In genomic region chr18:62784966-62785413, GRCh38 we compare ENCODE assay signal across 11 cellular contexts.
A peak's percentile ranks its signal among the peaks of the same experiment; 100 is the strongest.
DNase-seq lines count a peak whose midpoint lies in the region; ATAC-seq and TF ChIP-seq lines count a peak whose summit lies in the region.
"Had no signal": no experiment of that assay in that cellular context is flagged by ENCODE, and none has a peak within 500 bp of the region (broad histone marks: within the 10 kb centered on the region; RNA-seq: fewer than 3 reads in every experiment).

No MANE protein-coding gene starts in this region.

- H3K27ac ChIP-seq in uterus: peak overlapping the region; percentile 69 to 82

- H3K27me3 ChIP-seq in uterus: no peaks in the 10 kb centered on the region

- peak; percentile 27 to 41 for ATAC-seq in activated T-cell treated with anti-CD3 and anti-CD28 coated beads, Interleukin-2, amount 50 U/mL, for 4 hours
- ATAC-seq: esophagus mucosa had no signal

- H3K27me3 Mint-ChIP-seq in activated T-cell treated with anti-CD3 and anti-CD28 coated beads, Interleukin-2, amount 50 U/mL, for 4 hours (ENCODE audit: low read depth): no peaks in the 10 kb centered on the region
- H3K27me3 Mint-ChIP-seq in activated naive CD8-positive, alpha-beta T cell treated with anti-CD3 and anti-CD28 coated beads for 36 hours: no peaks in the 10 kb centered on the region
- H3K27me3 Mint-ChIP-seq in progenitor cell of endocrine pancreas: no peaks in the 10 kb centered on the region

- TF ChIP-seq CTCF in uterus (IDR thresholded peaks at IDR 0.05): no peak
- no peak for TF ChIP-seq CTCF in progenitor cell of endocrine pancreas (IDR thresholded peaks at IDR 0.05; ENCODE audit: unreplicated experiment)

- no peaks in the 10 kb centered on the region for H3K9me3 Mint-ChIP-seq in activated T-cell treated with anti-CD3 and anti-CD28 coated beads, Interleukin-2, amount 50 U/mL, for 4 hours
- no peaks in the 10 kb centered on the region for H3K9me3 Mint-ChIP-seq in activated naive CD8-positive, alpha-beta T cell treated with anti-CD3 and anti-CD28 coated beads for 36 hours
- no peaks in the 10 kb centered on the region for H3K9me3 Mint-ChIP-seq in progenitor cell of endocrine pancreas (ENCODE audit: low read depth)
- H3K9me3 Mint-ChIP-seq: T-helper 1 cell treated with Interleukin-12 subunit alpha and Interleukin-12 subunit beta and Interleukin-4 antibody, amounts not matched to agents 30 μg/mL and 1 μg/mL, for 36 hours had no signal

- H3K36me3 Mint-ChIP-seq in activated T-cell treated with anti-CD3 and anti-CD28 coated beads, Interleukin-2, amount 50 U/mL, for 4 hours (ENCODE audit: insufficient read depth): no peaks in the 10 kb centered on the region
- H3K36me3 Mint-ChIP-seq in activated naive CD8-positive, alpha-beta T cell treated with anti-CD3 and anti-CD28 coated beads for 36 hours: no peaks in the 10 kb centered on the region
- H3K36me3 Mint-ChIP-seq in progenitor cell of endocrine pancreas (ENCODE audit: insufficient read depth): no peaks in the 10 kb centered on the region

- no peak for TF ChIP-seq POLR2A in uterus (IDR thresholded peaks at IDR 0.05)

- peak overlapping the region; percentile 35 for H3K4me3 Mint-ChIP-seq in activated T-cell treated with anti-CD3 and anti-CD28 coated beads, Interleukin-2, amount 50 U/mL, for 4 hours
- peak overlapping the region; percentile 38 for H3K4me3 Mint-ChIP-seq in activated naive CD8-positive, alpha-beta T cell treated with anti-CD3 and anti-CD28 coated beads for 36 hours
- H3K4me3 Mint-ChIP-seq in progenitor cell of endocrine pancreas (ENCODE audit: low read depth): no peak overlapping the region
- H3K4me3 Mint-ChIP-seq: T-helper 1 cell treated with Interleukin-12 subunit alpha and Interleukin-12 subunit beta and Interleukin-4 antibody, amounts not matched to agents 30 μg/mL and 1 μg/mL, for 36 hours had no signal

- no peak for DNase-seq in activated T-cell treated with anti-CD3 and anti-CD28 coated beads, Interleukin-2, amount 50 U/mL, for 4 hours
- DNase-seq in activated T-cell treated with anti-CD3 and anti-CD28 coated beads, Interleukin-2, amount 50 U/mL, for 1 hour: no peak
- DNase-seq in activated naive CD8-positive, alpha-beta T cell treated with anti-CD3 and anti-CD28 coated beads for 36 hours: no peak
- peak in 27 of 51 donors; percentile 2 to 78 (median 35) for DNase-seq in hypothalamus (lab: John Stamatoyannopoulos, UW)
- DNase-seq in uterus: peak; percentile 72 to 79
- no peak for DNase-seq in NCI-H2029 (lab: John Stamatoyannopoulos, UW)
- no peak for DNase-seq in progenitor cell of endocrine pancreas (ENCODE audit: low spot score, unreplicated experiment)
- DNase-seq in cortex of kidney (lab: John Stamatoyannopoulos, UW): no peak
- DNase-seq: stimulated activated CD4-positive, alpha-beta T cell treated with anti-CD3 and anti-CD28 coated beads, Interleukin-4, amount 100 ng/mL, for 24 hours had no signal

- H3K4me3 ChIP-seq in uterus: no peak overlapping the region

- H3K9me3 ChIP-seq in uterus: no peaks in the 10 kb centered on the region

- H3K4me1 ChIP-seq in uterus: peaks cover 0 to 12% of the 10 kb centered on the region in 2 donors

- H3K27ac Mint-ChIP-seq in activated naive CD8-positive, alpha-beta T cell treated with anti-CD3 and anti-CD28 coated beads for 36 hours: peak overlapping the region; percentile 85
- no peak overlapping the region for H3K27ac Mint-ChIP-seq in progenitor cell of endocrine pancreas
- H3K27ac Mint-ChIP-seq: T-helper 1 cell treated with Interleukin-12 subunit alpha and Interleukin-12 subunit beta and Interleukin-4 antibody, amounts not matched to agents 30 μg/mL and 1 μg/mL, for 36 hours had no signal

- H3K4me1 Mint-ChIP-seq in activated T-cell treated with anti-CD3 and anti-CD28 coated beads, Interleukin-2, amount 50 U/mL, for 4 hours (ENCODE audit: low read depth): peaks cover 38% of the 10 kb centered on the region
- H3K4me1 Mint-ChIP-seq in activated naive CD8-positive, alpha-beta T cell treated with anti-CD3 and anti-CD28 coated beads for 36 hours: peaks cover 72% of the 10 kb centered on the region
- H3K4me1 Mint-ChIP-seq in progenitor cell of endocrine pancreas (ENCODE audit: low read depth): peaks cover 16% of the 10 kb centered on the region

- intact Hi-C loops in uterus (cut with DNase I; ENCODE audit: low total_unique reads): no loop called here

- H3K36me3 ChIP-seq in uterus: no peaks in the 10 kb centered on the region

Comparison
In these comparisons a context has a peak if more than half of its experiments do, and no peak if none do; other contexts are left out.
1. DNase-seq: peak in hypothalamus (27 of 51) and uterus (2 of 2); none in activated T-cell treated with anti-CD3 and anti-CD28 coated beads, Interleukin-2, amount 50 U/mL, for 4 hours (single experiment), activated T-cell treated with anti-CD3 and anti-CD28 coated beads, Interleukin-2, amount 50 U/mL, for 1 hour (single experiment), activated naive CD8-positive, alpha-beta T cell treated with anti-CD3 and anti-CD28 coated beads for 36 hours (single experiment), NCI-H2029 (single experiment), progenitor cell of endocrine pancreas (single experiment) and cortex of kidney (single experiment).